In the genomic region with DNA sequence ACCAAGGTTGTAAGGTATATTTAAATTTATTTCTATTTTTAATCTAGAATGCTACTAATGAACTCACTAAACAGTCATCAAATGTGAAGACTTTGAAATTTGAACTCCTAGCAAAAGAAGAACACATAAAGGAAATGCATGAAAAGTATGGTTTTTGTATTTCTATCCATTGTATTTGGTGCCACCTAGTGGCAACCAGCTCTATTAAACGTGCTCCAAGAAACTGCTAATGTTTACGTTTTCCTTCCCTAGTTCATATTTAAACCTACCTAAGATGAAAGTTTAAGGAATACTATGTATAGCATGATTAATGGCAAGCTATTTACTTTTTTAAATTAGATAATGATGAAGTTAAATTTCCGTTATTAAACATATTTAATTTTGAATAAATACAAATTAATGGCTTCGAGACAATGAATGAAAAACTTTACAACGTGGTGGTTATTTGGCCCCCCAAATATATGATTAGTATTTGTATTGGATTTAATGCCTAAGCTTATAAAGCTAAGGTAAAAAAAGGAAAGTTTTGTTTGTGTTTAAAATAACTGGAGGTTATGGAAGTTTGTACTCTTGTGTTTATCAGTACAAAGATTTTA, we compare ENCODE assay signal across 8 cellular contexts.
DNase-seq lines count a peak whose midpoint lies in the region; ATAC-seq and TF ChIP-seq lines count a peak whose summit lies in the region.

No MANE protein-coding gene starts in this region.

- TF ChIP-seq CTCF in A673 (conservative IDR thresholded peaks at IDR 0.05; ENCODE audit: low read depth, low read length) (peak; percentile 59), ascending aorta (IDR thresholded peaks at IDR 0.05) (peak; percentile 35 to 69 (median 62)), thoracic aorta (IDR thresholded peaks at IDR 0.05) (peak; percentile 62)

- no peak overlapping the region for H3K27ac ChIP-seq in A673 (ENCODE audit: low read depth, low read length, poor library complexity, severe bottlenecking)
- no peak overlapping the region for H3K27ac ChIP-seq in ascending aorta
- H3K27ac ChIP-seq in thoracic aorta, result no peak overlapping the region

- H3K4me3 ChIP-seq in A673 (ENCODE audit: low read depth, low read length, poor library complexity, severe bottlenecking) (no peak overlapping the region), ascending aorta (no peak overlapping the region), thoracic aorta (no peak overlapping the region)

- CTCF ChIA-PET in A673 (lab: Charles Lee), result interaction anchor here (0.6 kb wide), 1 partner anchor 399 kb away, joined by 4 read pairs; no protein-coding TSS in a partner anchor

- no TSS peak for BruUV-seq in A673 (replicated peaks; lab: Mats Ljungman, UMichigan)

- H3K27me3 ChIP-seq in A673 (replicated peaks; ENCODE audit: insufficient read depth, low read depth, low read length, poor library complexity), result no peaks in the 10 kb centered on the region
- no peaks in the 10 kb centered on the region for H3K27me3 ChIP-seq in ascending aorta
- no peaks in the 10 kb centered on the region for H3K27me3 ChIP-seq in thoracic aorta (replicated peaks; ENCODE audit: insufficient read depth)

- in situ Hi-C loops in G401 (cut with HindIII; ENCODE audit: low sequenced_read_pairs), result no loop called here

- H3K36me3 ChIP-seq in A673 (ENCODE audit: insufficient read depth, low read length, poor library complexity, severe bottlenecking), result no peaks in the 10 kb centered on the region
- H3K36me3 ChIP-seq in ascending aorta, result peaks cover 0 to 3% of the 10 kb centered on the region in 2 donors
- no peaks in the 10 kb centered on the region for H3K36me3 ChIP-seq in thoracic aorta

- POLR2A ChIA-PET in A673 (lab: Charles Lee; ENCODE audit: low non-redundant PET), result no interaction called here

- DNase-seq in A673 (ENCODE audit: low spot score) (peak; percentile 37), G401 (ENCODE audit: low spot score) (peak; percentile 76), NCI-H2196 (lab: John Stamatoyannopoulos, UW; ENCODE audit: unreplicated experiment) (peak; percentile 65), ascending aorta (ENCODE audit: low spot score in 2 of 2) (peak in 1 of 2 donors; percentile 60), inferior parietal cortex (ENCODE audit: extremely low spot score) (peak; percentile 82), thoracic aorta (ENCODE audit: low spot score) (no peak)
- DNase-seq in activated CD8-positive, alpha-beta memory T cell treated with anti-CD3 and anti-CD28 coated beads for 24 hours, result no peak

- H3K9me3 ChIP-seq in A673 (ENCODE audit: low read depth, low read length, poor library complexity, severe bottlenecking), result no peaks in the 10 kb centered on the region
- H3K9me3 ChIP-seq in ascending aorta, result no peaks in the 10 kb centered on the region
- H3K9me3 ChIP-seq in thoracic aorta, result no peaks in the 10 kb centered on the region

- ATAC-seq in HG02852 (IDR thresholded peaks at IDR 0.05; ENCODE audit: unreplicated experiment), result peak; percentile 69
- no peak for ATAC-seq in thoracic aorta (ENCODE audit: insufficient number of reproducible peaks, low FRiP score, low read depth)

- intact Hi-C loops in A673 (cut with micrococcal nuclease; ENCODE audit: unreplicated experiment) (loop anchor here (2.0 kb wide), 2 partner anchors 346 to 400 kb away; no protein-coding TSS in a partner anchor), ascending aorta (cut with DNase I) (loop anchor here (1.0 to 5.0 kb wide), 3 partner anchors 347 to 1591 kb away; no protein-coding TSS in a partner anchor)

- no peaks in the 10 kb centered on the region for H3K4me1 ChIP-seq in A673 (ENCODE audit: insufficient read depth, low read length, poor library complexity, severe bottlenecking)
- no peaks in the 10 kb centered on the region for H3K4me1 ChIP-seq in ascending aorta
- no peaks in the 10 kb centered on the region for H3K4me1 ChIP-seq in thoracic aorta (ENCODE audit: control insufficient read depth in 1 of 2, low read depth in 2 of 2)

Comparison
In these comparisons a context has a peak if more than half of its experiments do, and no peak if none do; other contexts are left out.
1. DNase-seq: peak in A673 (single experiment), G401 (single experiment), NCI-H2196 (single experiment) and inferior parietal cortex (single experiment); none in thoracic aorta (single experiment) and activated CD8-positive, alpha-beta memory T cell treated with anti-CD3 and anti-CD28 coated beads for 24 hours (single experiment).
2. Peak in every context shown above with its lines, with median percentiles within 50 percentile points of each other: CTCF ChIP-seq.